1 cellular context compared by ENCODE assay signal in the genomic region with DNA sequence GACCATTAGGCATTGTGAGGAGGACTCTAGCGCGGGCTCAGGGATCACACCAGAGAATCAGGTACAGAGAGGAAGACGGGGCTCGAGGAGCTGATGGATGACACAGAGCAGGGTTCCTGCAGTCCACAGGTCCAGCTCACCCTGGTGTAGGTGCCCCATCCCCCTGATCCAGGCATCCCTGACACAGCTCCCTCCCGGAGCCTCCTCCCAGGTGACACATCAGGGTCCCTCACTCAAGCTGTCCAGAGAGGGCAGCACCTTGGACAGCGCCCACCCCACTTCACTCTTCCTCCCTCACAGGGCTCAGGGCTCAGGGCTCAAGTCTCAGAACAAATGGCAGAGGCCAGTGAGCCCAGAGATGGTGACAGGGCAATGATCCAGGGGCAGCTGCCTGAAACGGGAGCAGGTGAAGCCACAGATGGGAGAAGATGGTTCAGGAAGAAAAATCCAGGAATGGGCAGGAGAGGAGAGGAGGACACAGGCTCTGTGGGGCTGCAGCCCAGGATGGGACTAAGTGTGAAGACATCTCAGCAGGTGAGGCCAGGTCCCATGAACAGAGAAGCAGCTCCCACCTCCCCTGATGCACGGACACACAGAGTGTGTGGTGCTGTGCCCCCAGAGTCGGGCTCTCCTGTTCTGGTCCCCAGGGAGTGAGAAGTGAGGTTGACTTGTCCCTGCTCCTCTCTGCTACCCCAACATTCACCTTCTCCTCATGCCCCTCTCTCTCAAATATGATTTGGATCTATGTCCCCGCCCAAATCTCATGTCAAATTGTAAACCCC.
A peak's percentile ranks its signal among the peaks of the same experiment; 100 is the strongest.
TF ChIP-seq lines count a peak whose summit lies in the region.

No MANE protein-coding gene starts in this region.

TF ChIP-seq in HepG2, 621 proteins besides CTCF, POLR2A, EP300 and RAD21 (continues in another document):
- TF ChIP-seq PHF20 (CRISPR knock-in tag; IDR thresholded peaks at IDR 0.05) (peak; percentile 30; the same call in 1 of the 2 replicates), TAF15 (IDR thresholded peaks at IDR 0.05; ENCODE audit: low read depth, low read length, poor library complexity, severe bottlenecking) (no peak), ZNF260 (CRISPR knock-in tag; IDR thresholded peaks at IDR 0.05; ENCODE audit: borderline replicate concordance, low read depth) (no peak), HDAC1 (CRISPR knock-in tag; IDR thresholded peaks at IDR 0.05) (no peak), ETV6 (CRISPR knock-in tag; conservative IDR thresholded peaks at IDR 0.05) (0 out of 2 replicates have a peak, but pooled peaks have one; percentile 23), ZNF770 (CRISPR knock-in tag; IDR thresholded peaks at IDR 0.05) (no peak), HNRNPLL (IDR thresholded peaks at IDR 0.05; ENCODE audit: low read depth, low read length, poor library complexity, severe bottlenecking) (no peak), ZBTB42 (CRISPR knock-in tag; IDR thresholded peaks at IDR 0.05) (no peak), KAT2B (IDR thresholded peaks at IDR 0.05; ENCODE audit: borderline replicate concordance, low read depth, low read length) (no peak), ZNF234 (CRISPR knock-in tag; conservative IDR thresholded peaks at IDR 0.05) (no peak), TRIM24 (CRISPR knock-in tag; IDR thresholded peaks at IDR 0.05) (no peak), SP140L (CRISPR knock-in tag; IDR thresholded peaks at IDR 0.05; ENCODE audit: borderline replicate concordance) (no peak), FOXP4 (CRISPR knock-in tag; IDR thresholded peaks at IDR 0.05) (no peak), MXD3 (CRISPR knock-in tag; IDR thresholded peaks at IDR 0.05) (peak; percentile 32; the same call in 1 of the 2 replicates), FOXJ3 (CRISPR knock-in tag; IDR thresholded peaks at IDR 0.05; ENCODE audit: borderline replicate concordance) (no peak), MAFF (IDR thresholded peaks at IDR 0.05; ENCODE audit: low read depth, low read length) (no peak), KDM2A (CRISPR knock-in tag; IDR thresholded peaks at IDR 0.05; ENCODE audit: borderline replicate concordance, low read depth) (no peak), SRSF1 (optimal IDR thresholded peaks at IDR 0.05; ENCODE audit: low read depth, low read length) (no peak), SSRP1 (CRISPR knock-in tag; IDR thresholded peaks at IDR 0.05) (no peak), KDM4B (CRISPR knock-in tag; IDR thresholded peaks at IDR 0.05) (0 out of 2 replicates have a peak, but pooled peaks have one; percentile 27), ZNF605 (CRISPR knock-in tag; IDR thresholded peaks at IDR 0.05) (no peak), SP2 (CRISPR knock-in tag; IDR thresholded peaks at IDR 0.05) (no peak), ZNF749 (CRISPR knock-in tag; IDR thresholded peaks at IDR 0.05; ENCODE audit: borderline replicate concordance) (no peak), ZNF251 (CRISPR knock-in tag; IDR thresholded peaks at IDR 0.05) (no peak), ZNF709 (CRISPR knock-in tag; IDR thresholded peaks at IDR 0.05) (no peak), ZNF10 (CRISPR knock-in tag; IDR thresholded peaks at IDR 0.05; ENCODE audit: borderline replicate concordance, low read depth) (no peak), SUZ12 (IDR thresholded peaks at IDR 0.05; ENCODE audit: low read depth, low read length) (no peak), HNRNPL (IDR thresholded peaks at IDR 0.05; ENCODE audit: low read depth, low read length) (no peak), ZNF775 (CRISPR knock-in tag; IDR thresholded peaks at IDR 0.05; ENCODE audit: borderline replicate concordance) (no peak), PHF8 (CRISPR knock-in tag; IDR thresholded peaks at IDR 0.05) (no peak), IRX3 (CRISPR knock-in tag; IDR thresholded peaks at IDR 0.05; ENCODE audit: borderline replicate concordance, low read depth) (no peak), ZNF547 (CRISPR knock-in tag; IDR thresholded peaks at IDR 0.05) (no peak), GATAD1 (CRISPR knock-in tag; IDR thresholded peaks at IDR 0.05) (peak; percentile 55; the same call in 1 of the 2 replicates), ZNF710 (CRISPR knock-in tag; IDR thresholded peaks at IDR 0.05; ENCODE audit: borderline replicate concordance) (no peak), RBAK (CRISPR knock-in tag; IDR thresholded peaks at IDR 0.05) (no peak), ARID5B (CRISPR knock-in tag; IDR thresholded peaks at IDR 0.05) (no peak)
- TF ChIP-seq, protein P1, sequence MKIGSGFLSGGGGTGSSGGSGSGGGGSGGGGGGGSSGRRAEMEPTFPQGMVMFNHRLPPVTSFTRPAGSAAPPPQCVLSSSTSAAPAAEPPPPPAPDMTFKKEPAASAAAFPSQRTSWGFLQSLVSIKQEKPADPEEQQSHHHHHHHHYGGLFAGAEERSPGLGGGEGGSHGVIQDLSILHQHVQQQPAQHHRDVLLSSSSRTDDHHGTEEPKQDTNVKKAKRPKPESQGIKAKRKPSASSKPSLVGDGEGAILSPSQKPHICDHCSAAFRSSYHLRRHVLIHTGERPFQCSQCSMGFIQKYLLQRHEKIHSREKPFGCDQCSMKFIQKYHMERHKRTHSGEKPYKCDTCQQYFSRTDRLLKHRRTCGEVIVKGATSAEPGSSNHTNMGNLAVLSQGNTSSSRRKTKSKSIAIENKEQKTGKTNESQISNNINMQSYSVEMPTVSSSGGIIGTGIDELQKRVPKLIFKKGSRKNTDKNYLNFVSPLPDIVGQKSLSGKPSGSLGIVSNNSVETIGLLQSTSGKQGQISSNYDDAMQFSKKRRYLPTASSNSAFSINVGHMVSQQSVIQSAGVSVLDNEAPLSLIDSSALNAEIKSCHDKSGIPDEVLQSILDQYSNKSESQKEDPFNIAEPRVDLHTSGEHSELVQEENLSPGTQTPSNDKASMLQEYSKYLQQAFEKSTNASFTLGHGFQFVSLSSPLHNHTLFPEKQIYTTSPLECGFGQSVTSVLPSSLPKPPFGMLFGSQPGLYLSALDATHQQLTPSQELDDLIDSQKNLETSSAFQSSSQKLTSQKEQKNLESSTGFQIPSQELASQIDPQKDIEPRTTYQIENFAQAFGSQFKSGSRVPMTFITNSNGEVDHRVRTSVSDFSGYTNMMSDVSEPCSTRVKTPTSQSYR (CRISPR knock-in tag; IDR thresholded peaks at IDR 0.05; ENCODE audit: borderline replicate concordance), result 0 out of 2 replicates have a peak, but pooled peaks have one; percentile 33
- TF ChIP-seq, protein P2, sequence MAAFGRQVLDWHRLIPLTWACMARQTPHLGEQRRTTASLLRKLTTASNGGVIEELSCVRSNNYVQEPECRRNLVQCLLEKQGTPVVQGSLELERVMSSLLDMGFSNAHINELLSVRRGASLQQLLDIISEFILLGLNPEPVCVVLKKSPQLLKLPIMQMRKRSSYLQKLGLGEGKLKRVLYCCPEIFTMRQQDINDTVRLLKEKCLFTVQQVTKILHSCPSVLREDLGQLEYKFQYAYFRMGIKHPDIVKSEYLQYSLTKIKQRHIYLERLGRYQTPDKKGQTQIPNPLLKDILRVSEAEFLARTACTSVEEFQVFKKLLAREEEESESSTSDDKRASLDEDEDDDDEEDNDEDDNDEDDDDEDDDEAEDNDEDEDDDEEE (CRISPR knock-in tag; IDR thresholded peaks at IDR 0.05), result no peak
- TF ChIP-seq, protein P3, sequence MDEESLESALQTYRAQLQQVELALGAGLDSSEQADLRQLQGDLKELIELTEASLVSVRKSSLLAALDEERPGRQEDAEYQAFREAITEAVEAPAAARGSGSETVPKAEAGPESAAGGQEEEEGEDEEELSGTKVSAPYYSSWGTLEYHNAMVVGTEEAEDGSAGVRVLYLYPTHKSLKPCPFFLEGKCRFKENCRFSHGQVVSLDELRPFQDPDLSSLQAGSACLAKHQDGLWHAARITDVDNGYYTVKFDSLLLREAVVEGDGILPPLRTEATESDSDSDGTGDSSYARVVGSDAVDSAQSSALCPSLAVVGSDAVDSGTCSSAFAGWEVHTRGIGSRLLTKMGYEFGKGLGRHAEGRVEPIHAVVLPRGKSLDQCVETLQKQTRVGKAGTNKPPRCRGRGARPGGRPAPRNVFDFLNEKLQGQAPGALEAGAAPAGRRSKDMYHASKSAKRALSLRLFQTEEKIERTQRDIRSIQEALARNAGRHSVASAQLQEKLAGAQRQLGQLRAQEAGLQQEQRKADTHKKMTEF (CRISPR knock-in tag; IDR thresholded peaks at IDR 0.05), result no peak
- TF ChIP-seq, protein P4, sequence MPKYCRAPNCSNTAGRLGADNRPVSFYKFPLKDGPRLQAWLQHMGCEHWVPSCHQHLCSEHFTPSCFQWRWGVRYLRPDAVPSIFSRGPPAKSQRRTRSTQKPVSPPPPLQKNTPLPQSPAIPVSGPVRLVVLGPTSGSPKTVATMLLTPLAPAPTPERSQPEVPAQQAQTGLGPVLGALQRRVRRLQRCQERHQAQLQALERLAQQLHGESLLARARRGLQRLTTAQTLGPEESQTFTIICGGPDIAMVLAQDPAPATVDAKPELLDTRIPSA (CRISPR knock-in tag; IDR thresholded peaks at IDR 0.05; ENCODE audit: borderline replicate concordance), result no peak
- TF ChIP-seq, protein P5, sequence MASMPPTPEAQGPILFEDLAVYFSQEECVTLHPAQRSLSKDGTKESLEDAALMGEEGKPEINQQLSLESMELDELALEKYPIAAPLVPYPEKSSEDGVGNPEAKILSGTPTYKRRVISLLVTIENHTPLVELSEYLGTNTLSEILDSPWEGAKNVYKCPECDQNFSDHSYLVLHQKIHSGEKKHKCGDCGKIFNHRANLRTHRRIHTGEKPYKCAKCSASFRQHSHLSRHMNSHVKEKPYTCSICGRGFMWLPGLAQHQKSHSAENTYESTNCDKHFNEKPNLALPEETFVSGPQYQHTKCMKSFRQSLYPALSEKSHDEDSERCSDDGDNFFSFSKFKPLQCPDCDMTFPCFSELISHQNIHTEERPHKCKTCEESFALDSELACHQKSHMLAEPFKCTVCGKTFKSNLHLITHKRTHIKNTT (CRISPR knock-in tag; IDR thresholded peaks at IDR 0.05), result no peak
